In genomic region chrX:109872021-109872730, GRCh38 we compare ENCODE assay signal across 23 cellular contexts.
DNase-seq lines count a peak whose midpoint lies in the region; ATAC-seq and TF ChIP-seq lines count a peak whose summit lies in the region.
"Had no signal": no experiment of that assay in that cellular context is flagged by ENCODE, and none has a peak within 500 bp of the region (broad histone marks: within the 10 kb centered on the region; RNA-seq: fewer than 3 reads in every experiment).

No MANE protein-coding gene starts in this region.

- H3K36me3 ChIP-seq in right atrium auricular region (no peaks in the 10 kb centered on the region), subcutaneous abdominal adipose tissue (ENCODE audit: control insufficient read depth in 5 of 5, insufficient read depth in 5 of 5, low read length in 5 of 5) (no peaks in the 10 kb centered on the region), WERI-Rb-1 (no peaks in the 10 kb centered on the region), upper lobe of right lung (no peaks in the 10 kb centered on the region)
- H3K36me3 ChIP-seq: BLaER1, Peyer's patch, sigmoid colon, SJSA1 had no signal

- TF ChIP-seq CTCF in right atrium auricular region (IDR thresholded peaks at IDR 0.05) = no peak
- no peak for TF ChIP-seq CTCF in foreskin fibroblast (IDR thresholded peaks at IDR 0.05; ENCODE audit: low read depth, low read length)
- no peak for TF ChIP-seq CTCF in WERI-Rb-1 (IDR thresholded peaks at IDR 0.05; ENCODE audit: low read depth, low read length)
- TF ChIP-seq CTCF in upper lobe of right lung (IDR thresholded peaks at IDR 0.05) = no peak

- H3K27ac ChIP-seq in right atrium auricular region (no peak overlapping the region), subcutaneous abdominal adipose tissue (ENCODE audit: low read depth, low read length) (peak overlapping the region; percentile 77), WERI-Rb-1 (no peak overlapping the region), upper lobe of right lung (no peak overlapping the region)
- H3K27ac ChIP-seq: BLaER1, Peyer's patch, sigmoid colon, SJSA1 had no signal

- H3K4me1 ChIP-seq in right atrium auricular region (no peaks in the 10 kb centered on the region), subcutaneous abdominal adipose tissue (ENCODE audit: control insufficient read depth in 5 of 5, insufficient read depth in 5 of 5, low read length in 5 of 5) (peaks cover 0 to 13% (median 10%) of the 10 kb centered on the region in 5 donors), upper lobe of right lung (no peaks in the 10 kb centered on the region)
- H3K4me1 ChIP-seq: BLaER1, Peyer's patch, sigmoid colon, SJSA1 had no signal

- intact Hi-C loops in Right ventricle myocardium inferior (cut with DNase I) (no loop called here), upper lobe of right lung (cut with DNase I) (no loop called here)

- H3K9ac ChIP-seq in subcutaneous abdominal adipose tissue (ENCODE audit: low read length in 5 of 5) = no peak overlapping the region
- H3K9ac ChIP-seq: BLaER1 had no signal

- DNase-seq in Right ventricle myocardium inferior (ENCODE audit: missing footprints) (no peak), right atrium auricular region (ENCODE audit: low spot score) (no peak), brain pericyte (ENCODE audit: low read depth, low spot score) (peak; percentile 55), foreskin fibroblast (peak; percentile 37 to 77), WERI-Rb-1 (no peak), GM19240 (ENCODE audit: insufficient read length, low spot score) (no peak), upper lobe of right lung (no peak)
- DNase-seq: 8988T; activated CD4-positive, alpha-beta T cell treated with anti-CD3 and anti-CD28 coated beads for 36 hours; activated gamma-delta T cell treated with Interleukin-2 at 50 U/mL for 16 hours; activated naive CD8-positive, alpha-beta T cell treated with anti-CD3 and anti-CD28 coated beads, Interleukin-2, amount 50 U/mL, for 24 hours; cortex of kidney; NCI-H1105; NCI-H2029 treated with DMSO at 0.1 percent for 48 hours; NCI-H2227 treated with DMSO at 0.1 percent for 48 hours; NCI-H69; Peyer's patch; sigmoid colon; T-helper 1 cell; trophoblast cell had no signal

- no peak overlapping the region for H3K4me3 ChIP-seq in right atrium auricular region
- no peak overlapping the region for H3K4me3 ChIP-seq in foreskin fibroblast (ENCODE audit: low read depth in 1 of 2, low read length in 2 of 2)
- H3K4me3 ChIP-seq in subcutaneous abdominal adipose tissue (ENCODE audit: low read depth in 1 of 5, low read length in 5 of 5) = no peak overlapping the region
- H3K4me3 ChIP-seq in WERI-Rb-1 (ENCODE audit: low read depth, low read length) = no peak overlapping the region
- no peak overlapping the region for H3K4me3 ChIP-seq in upper lobe of right lung
- H3K4me3 ChIP-seq: BLaER1, Peyer's patch, sigmoid colon, SJSA1 had no signal

- no peaks in the 10 kb centered on the region for H3K9me3 ChIP-seq in right atrium auricular region
- no peaks in the 10 kb centered on the region for H3K9me3 ChIP-seq in subcutaneous abdominal adipose tissue (ENCODE audit: control insufficient read depth in 5 of 5, low read length in 5 of 5)
- H3K9me3 ChIP-seq in WERI-Rb-1 (ENCODE audit: severe bottlenecking) = no peaks in the 10 kb centered on the region
- H3K9me3 ChIP-seq in upper lobe of right lung = no peaks in the 10 kb centered on the region
- H3K9me3 ChIP-seq: Peyer's patch, sigmoid colon, SJSA1 had no signal

- H3K27me3 ChIP-seq in right atrium auricular region (no peaks in the 10 kb centered on the region), subcutaneous abdominal adipose tissue (ENCODE audit: control insufficient read depth in 5 of 5, insufficient read depth in 4 of 5, low read length in 5 of 5) (peaks cover 0 to 2% (median 0%) of the 10 kb centered on the region in 5 donors), WERI-Rb-1 (ENCODE audit: insufficient read depth, low read depth, severe bottlenecking) (peaks cover 19% of the 10 kb centered on the region), upper lobe of right lung (no peaks in the 10 kb centered on the region)
- H3K27me3 ChIP-seq: Peyer's patch, sigmoid colon, SJSA1 had no signal

- ATAC-seq in Right ventricle myocardium inferior (peak; percentile 37), upper lobe of right lung (no peak)
- ATAC-seq: activated CD4-positive, alpha-beta T cell treated with anti-CD3 and anti-CD28 coated beads for 36 hours; activated naive CD8-positive, alpha-beta T cell treated with anti-CD3 and anti-CD28 coated beads, Interleukin-2, amount 50 U/mL, for 24 hours had no signal

Comparison
In these comparisons a context has a peak if more than half of its experiments do, and no peak if none do; other contexts are left out.
1. DNase-seq: peak in brain pericyte (single experiment) and foreskin fibroblast (2 of 2); none in Right ventricle myocardium inferior (single experiment), right atrium auricular region (single experiment), WERI-Rb-1 (single experiment), GM19240 (single experiment) and upper lobe of right lung (single experiment).